ENCODE assay signal across 8 cellular contexts in genomic region chrX:7147431-7147977, GRCh38. TPM values are rescaled to one million over a fixed set of nuclear protein-coding genes. Genes with fewer than 3 reads are reported as not detected.
DNase-seq lines count a peak whose midpoint lies in the region; ATAC-seq lines count a peak whose summit lies in the region.

Gene STS, plus strand, starts transcription at chrX:7147712. Its CDS starts 105,488 bp downstream, at chrX:7253200.

- CTCF ChIA-PET in activated CD4-positive, alpha-beta T cell treated with anti-CD3 and anti-CD28 coated beads, Interleukin-2, amount 10 ng/mL, durations not matched to agents 7 days and 5 days (lab: Charles Lee): interaction anchor here (1.0 kb wide), 1 partner anchor 9 kb away, joined by 3 read pairs; no protein-coding TSS in a partner anchor

- no peaks in the 10 kb centered on the region for H3K27me3 Mint-ChIP-seq in IgD-negative memory B cell
- H3K27me3 Mint-ChIP-seq in activated CD4-positive, alpha-beta T cell treated with anti-CD3 and anti-CD28 coated beads, Interleukin-2, amount 10 ng/mL, durations not matched to agents 7 days and 5 days: no peaks in the 10 kb centered on the region

- H3K27ac Mint-ChIP-seq in IgD-negative memory B cell: peak within 1 kb of the TSS; percentile 97 to 99 (median 99)
- peak within 1 kb of the TSS; percentile 90 for H3K27ac Mint-ChIP-seq in activated CD4-positive, alpha-beta T cell treated with anti-CD3 and anti-CD28 coated beads, Interleukin-2, amount 10 ng/mL, durations not matched to agents 7 days and 5 days

- no peaks in the 10 kb centered on the region for H3K9me3 Mint-ChIP-seq in IgD-negative memory B cell
- no peaks in the 10 kb centered on the region for H3K9me3 Mint-ChIP-seq in activated CD4-positive, alpha-beta T cell treated with anti-CD3 and anti-CD28 coated beads, Interleukin-2, amount 10 ng/mL, durations not matched to agents 7 days and 5 days

- H3K4me3 Mint-ChIP-seq in IgD-negative memory B cell: peak within 1 kb of the TSS; percentile 96 to 100 (median 98)
- peak within 1 kb of the TSS; percentile 78 for H3K4me3 Mint-ChIP-seq in activated CD4-positive, alpha-beta T cell treated with anti-CD3 and anti-CD28 coated beads, Interleukin-2, amount 10 ng/mL, durations not matched to agents 7 days and 5 days

- peaks cover 10 to 22% (median 16%) of the 10 kb centered on the region in 3 donors for H3K4me1 Mint-ChIP-seq in IgD-negative memory B cell
- H3K4me1 Mint-ChIP-seq in activated CD4-positive, alpha-beta T cell treated with anti-CD3 and anti-CD28 coated beads, Interleukin-2, amount 10 ng/mL, durations not matched to agents 7 days and 5 days: peaks cover 16% of the 10 kb centered on the region

- peak; percentile 36 for ATAC-seq in GM21529 (IDR thresholded peaks at IDR 0.05; ENCODE audit: unreplicated experiment)

- POLR2A ChIA-PET in activated CD4-positive, alpha-beta T cell treated with anti-CD3 and anti-CD28 coated beads, Interleukin-2, amount 10 ng/mL, durations not matched to agents 7 days and 5 days (lab: Charles Lee): no interaction called here

- no peaks in the 10 kb centered on the region for H3K36me3 Mint-ChIP-seq in IgD-negative memory B cell
- H3K36me3 Mint-ChIP-seq in activated CD4-positive, alpha-beta T cell treated with anti-CD3 and anti-CD28 coated beads, Interleukin-2, amount 10 ng/mL, durations not matched to agents 7 days and 5 days (ENCODE audit: low read depth): peaks cover 2% of the 10 kb centered on the region

- DNase-seq in EL (peak; percentile 7), mesenteric fat pad (ENCODE audit: low spot score) (peak; percentile 91), SW 1271 (lab: John Stamatoyannopoulos, UW) (no peak)
- DNase-seq in activated CD4-positive, alpha-beta T cell treated with anti-CD3 and anti-CD28 coated beads, Interleukin-2, amount 10 ng/mL, durations not matched to agents 7 days and 5 days: peak; percentile 14
- peak; percentile 38 for DNase-seq in effector CD4-positive, alpha-beta T cell
- DNase-seq in stimulated activated CD8-positive, alpha-beta memory T cell treated with anti-CD3 and anti-CD28 coated beads, Interleukin-4, amount 100 ng/mL, for 1 hour (ENCODE audit: low read depth in 2 of 2, low spot score in 1 of 2): peak; percentile 4 to 22

RNA-seq across cellular contexts. Expression of gene STS, which starts in this region (rescaled TPM):
- 2.8 TPM for polyA plus RNA-seq in IgD-negative memory B cell
- total RNA-seq in activated CD4-positive, alpha-beta T cell treated with anti-CD3 and anti-CD28 coated beads, Interleukin-2, amount 10 ng/mL, durations not matched to agents 7 days and 5 days: 1 to 10 TPM; 1.5 to 1.9 TPM
- 30.8 TPM for total RNA-seq in mesenteric fat pad

Comparison
In these comparisons a context has a peak if more than half of its experiments do, and no peak if none do; other contexts are left out.
1. RNA of gene STS (total RNA-seq): 30.8 TPM in mesenteric fat pad (single experiment); 1.5 to 1.9 TPM in activated CD4-positive, alpha-beta T cell treated with anti-CD3 and anti-CD28 coated beads, Interleukin-2, amount 10 ng/mL, durations not matched to agents 7 days and 5 days; every median in the first group is over 10 times any median in the second.
2. DNase-seq: peak in EL (single experiment), activated CD4-positive, alpha-beta T cell treated with anti-CD3 and anti-CD28 coated beads, Interleukin-2, amount 10 ng/mL, durations not matched to agents 7 days and 5 days (single experiment), effector CD4-positive, alpha-beta T cell (single experiment), mesenteric fat pad (single experiment) and stimulated activated CD8-positive, alpha-beta memory T cell treated with anti-CD3 and anti-CD28 coated beads, Interleukin-4, amount 100 ng/mL, for 1 hour (2 of 2); none in SW 1271 (0 of 2).